ENCODE assay signal across 1 cellular context in the genomic region with DNA sequence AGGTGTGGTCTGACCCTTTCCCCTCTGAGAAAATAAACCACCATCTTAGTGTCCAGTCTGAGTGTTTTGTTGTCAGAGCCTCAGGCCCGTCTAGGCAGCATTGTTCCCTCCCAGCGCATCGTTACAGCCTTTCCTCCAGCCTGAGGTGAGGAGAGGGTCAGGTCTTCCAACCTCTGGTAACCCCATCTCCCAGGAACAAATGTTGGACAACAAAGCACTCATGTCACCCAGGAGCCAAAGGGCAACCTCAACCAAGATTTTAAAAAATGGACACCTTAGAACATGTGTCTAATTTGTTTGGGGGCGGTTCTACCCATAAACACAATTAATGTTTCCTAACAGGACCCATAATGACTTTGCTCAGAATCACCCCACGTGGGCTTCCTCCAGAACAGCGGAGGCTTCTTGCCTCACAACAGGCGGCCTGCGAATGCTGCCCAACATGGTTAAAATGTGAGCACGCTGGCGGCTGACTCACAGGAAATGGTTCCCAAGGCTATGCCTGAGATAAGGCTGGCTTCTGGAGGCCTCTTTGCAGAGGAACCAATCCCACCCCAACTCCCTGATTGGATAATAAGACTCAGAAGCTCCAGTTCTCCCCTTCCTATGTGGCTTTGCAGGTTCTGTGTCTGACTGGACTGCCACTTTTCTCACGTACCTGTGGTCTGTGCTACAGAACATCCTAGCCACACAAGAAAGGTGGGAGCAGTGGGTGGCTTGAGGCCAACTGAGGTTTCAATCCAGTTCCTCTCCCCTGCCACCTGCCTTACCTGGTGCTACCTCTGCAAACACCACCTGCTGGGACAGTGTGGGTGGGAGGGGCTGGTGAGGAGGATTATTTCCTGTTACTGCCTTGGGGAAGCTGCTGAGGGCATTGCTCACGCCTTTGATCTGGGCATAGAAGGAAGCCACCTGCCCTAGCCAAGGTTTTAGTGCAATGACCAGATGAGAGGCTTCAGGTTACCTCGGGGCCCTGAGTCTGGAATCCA.
TF ChIP-seq lines count a peak whose summit lies in the region.

No MANE protein-coding gene starts in this region.

TF ChIP-seq in K562, 482 proteins besides CTCF, POLR2A, EP300 and RAD21 (continued from another document and continues in another):
- TF ChIP-seq, protein P1, sequence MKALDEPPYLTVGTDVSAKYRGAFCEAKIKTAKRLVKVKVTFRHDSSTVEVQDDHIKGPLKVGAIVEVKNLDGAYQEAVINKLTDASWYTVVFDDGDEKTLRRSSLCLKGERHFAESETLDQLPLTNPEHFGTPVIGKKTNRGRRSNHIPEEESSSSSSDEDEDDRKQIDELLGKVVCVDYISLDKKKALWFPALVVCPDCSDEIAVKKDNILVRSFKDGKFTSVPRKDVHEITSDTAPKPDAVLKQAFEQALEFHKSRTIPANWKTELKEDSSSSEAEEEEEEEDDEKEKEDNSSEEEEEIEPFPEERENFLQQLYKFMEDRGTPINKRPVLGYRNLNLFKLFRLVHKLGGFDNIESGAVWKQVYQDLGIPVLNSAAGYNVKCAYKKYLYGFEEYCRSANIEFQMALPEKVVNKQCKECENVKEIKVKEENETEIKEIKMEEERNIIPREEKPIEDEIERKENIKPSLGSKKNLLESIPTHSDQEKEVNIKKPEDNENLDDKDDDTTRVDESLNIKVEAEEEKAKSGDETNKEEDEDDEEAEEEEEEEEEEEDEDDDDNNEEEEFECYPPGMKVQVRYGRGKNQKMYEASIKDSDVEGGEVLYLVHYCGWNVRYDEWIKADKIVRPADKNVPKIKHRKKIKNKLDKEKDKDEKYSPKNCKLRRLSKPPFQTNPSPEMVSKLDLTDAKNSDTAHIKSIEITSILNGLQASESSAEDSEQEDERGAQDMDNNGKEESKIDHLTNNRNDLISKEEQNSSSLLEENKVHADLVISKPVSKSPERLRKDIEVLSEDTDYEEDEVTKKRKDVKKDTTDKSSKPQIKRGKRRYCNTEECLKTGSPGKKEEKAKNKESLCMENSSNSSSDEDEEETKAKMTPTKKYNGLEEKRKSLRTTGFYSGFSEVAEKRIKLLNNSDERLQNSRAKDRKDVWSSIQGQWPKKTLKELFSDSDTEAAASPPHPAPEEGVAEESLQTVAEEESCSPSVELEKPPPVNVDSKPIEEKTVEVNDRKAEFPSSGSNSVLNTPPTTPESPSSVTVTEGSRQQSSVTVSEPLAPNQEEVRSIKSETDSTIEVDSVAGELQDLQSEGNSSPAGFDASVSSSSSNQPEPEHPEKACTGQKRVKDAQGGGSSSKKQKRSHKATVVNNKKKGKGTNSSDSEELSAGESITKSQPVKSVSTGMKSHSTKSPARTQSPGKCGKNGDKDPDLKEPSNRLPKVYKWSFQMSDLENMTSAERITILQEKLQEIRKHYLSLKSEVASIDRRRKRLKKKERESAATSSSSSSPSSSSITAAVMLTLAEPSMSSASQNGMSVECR (CRISPR knock-in tag; IDR thresholded peaks at IDR 0.05): peak; percentile 65; the same call in 1 of the 2 replicates
- no peak for TF ChIP-seq CAMTA2 (CRISPR knock-in tag; conservative IDR thresholded peaks at IDR 0.05)
- TF ChIP-seq ZNF133 (CRISPR knock-in tag; IDR thresholded peaks at IDR 0.05): no peak
- TF ChIP-seq ILF3 (IDR thresholded peaks at IDR 0.05; ENCODE audit: borderline replicate concordance): no peak
- TF ChIP-seq, protein P2, sequence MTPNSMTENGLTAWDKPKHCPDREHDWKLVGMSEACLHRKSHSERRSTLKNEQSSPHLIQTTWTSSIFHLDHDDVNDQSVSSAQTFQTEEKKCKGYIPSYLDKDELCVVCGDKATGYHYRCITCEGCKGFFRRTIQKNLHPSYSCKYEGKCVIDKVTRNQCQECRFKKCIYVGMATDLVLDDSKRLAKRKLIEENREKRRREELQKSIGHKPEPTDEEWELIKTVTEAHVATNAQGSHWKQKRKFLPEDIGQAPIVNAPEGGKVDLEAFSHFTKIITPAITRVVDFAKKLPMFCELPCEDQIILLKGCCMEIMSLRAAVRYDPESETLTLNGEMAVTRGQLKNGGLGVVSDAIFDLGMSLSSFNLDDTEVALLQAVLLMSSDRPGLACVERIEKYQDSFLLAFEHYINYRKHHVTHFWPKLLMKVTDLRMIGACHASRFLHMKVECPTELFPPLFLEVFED (CRISPR knock-in tag; conservative IDR thresholded peaks at IDR 0.05): no peak
- TF ChIP-seq ZNF707 (CRISPR knock-in tag; conservative IDR thresholded peaks at IDR 0.05): no peak
- TF ChIP-seq ZNF140 (CRISPR knock-in tag; IDR thresholded peaks at IDR 0.05): no peak
- no peak for TF ChIP-seq NR2C2 (CRISPR knock-in tag; IDR thresholded peaks at IDR 0.05)
- TF ChIP-seq NR2C2 (tag; IDR thresholded peaks at IDR 0.05): peak; percentile 83
- TF ChIP-seq, protein P3, sequence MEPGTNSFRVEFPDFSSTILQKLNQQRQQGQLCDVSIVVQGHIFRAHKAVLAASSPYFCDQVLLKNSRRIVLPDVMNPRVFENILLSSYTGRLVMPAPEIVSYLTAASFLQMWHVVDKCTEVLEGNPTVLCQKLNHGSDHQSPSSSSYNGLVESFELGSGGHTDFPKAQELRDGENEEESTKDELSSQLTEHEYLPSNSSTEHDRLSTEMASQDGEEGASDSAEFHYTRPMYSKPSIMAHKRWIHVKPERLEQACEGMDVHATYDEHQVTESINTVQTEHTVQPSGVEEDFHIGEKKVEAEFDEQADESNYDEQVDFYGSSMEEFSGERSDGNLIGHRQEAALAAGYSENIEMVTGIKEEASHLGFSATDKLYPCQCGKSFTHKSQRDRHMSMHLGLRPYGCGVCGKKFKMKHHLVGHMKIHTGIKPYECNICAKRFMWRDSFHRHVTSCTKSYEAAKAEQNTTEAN (CRISPR knock-in tag; IDR thresholded peaks at IDR 0.05): no peak
- TF ChIP-seq, protein P4, sequence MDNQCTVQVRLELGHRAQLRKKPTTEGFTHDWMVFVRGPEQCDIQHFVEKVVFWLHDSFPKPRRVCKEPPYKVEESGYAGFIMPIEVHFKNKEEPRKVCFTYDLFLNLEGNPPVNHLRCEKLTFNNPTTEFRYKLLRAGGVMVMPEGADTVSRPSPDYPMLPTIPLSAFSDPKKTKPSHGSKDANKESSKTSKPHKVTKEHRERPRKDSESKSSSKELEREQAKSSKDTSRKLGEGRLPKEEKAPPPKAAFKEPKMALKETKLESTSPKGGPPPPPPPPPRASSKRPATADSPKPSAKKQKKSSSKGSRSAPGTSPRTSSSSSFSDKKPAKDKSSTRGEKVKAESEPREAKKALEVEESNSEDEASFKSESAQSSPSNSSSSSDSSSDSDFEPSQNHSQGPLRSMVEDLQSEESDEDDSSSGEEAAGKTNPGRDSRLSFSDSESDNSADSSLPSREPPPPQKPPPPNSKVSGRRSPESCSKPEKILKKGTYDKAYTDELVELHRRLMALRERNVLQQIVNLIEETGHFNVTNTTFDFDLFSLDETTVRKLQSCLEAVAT (IDR thresholded peaks at IDR 0.05): no peak
- TF ChIP-seq, protein P5, sequence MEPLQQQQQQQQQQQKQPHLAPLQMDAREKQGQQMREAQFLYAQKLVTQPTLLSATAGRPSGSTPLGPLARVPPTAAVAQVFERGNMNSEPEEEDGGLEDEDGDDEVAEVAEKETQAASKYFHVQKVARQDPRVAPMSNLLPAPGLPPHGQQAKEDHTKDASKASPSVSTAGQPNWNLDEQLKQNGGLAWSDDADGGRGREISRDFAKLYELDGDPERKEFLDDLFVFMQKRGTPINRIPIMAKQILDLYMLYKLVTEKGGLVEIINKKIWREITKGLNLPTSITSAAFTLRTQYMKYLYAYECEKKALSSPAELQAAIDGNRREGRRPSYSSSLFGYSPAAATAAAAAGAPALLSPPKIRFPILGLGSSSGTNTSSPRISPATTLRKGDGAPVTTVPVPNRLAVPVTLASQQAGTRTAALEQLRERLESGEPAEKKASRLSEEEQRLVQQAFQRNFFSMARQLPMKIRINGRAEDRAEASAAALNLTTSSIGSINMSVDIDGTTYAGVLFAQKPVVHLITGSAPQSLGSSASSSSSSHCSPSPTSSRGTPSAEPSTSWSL (CRISPR knock-in tag; IDR thresholded peaks at IDR 0.05; ENCODE audit: borderline replicate concordance): no peak
- TF ChIP-seq EHMT2 (IDR thresholded peaks at IDR 0.05): no peak
- TF ChIP-seq, protein P6, sequence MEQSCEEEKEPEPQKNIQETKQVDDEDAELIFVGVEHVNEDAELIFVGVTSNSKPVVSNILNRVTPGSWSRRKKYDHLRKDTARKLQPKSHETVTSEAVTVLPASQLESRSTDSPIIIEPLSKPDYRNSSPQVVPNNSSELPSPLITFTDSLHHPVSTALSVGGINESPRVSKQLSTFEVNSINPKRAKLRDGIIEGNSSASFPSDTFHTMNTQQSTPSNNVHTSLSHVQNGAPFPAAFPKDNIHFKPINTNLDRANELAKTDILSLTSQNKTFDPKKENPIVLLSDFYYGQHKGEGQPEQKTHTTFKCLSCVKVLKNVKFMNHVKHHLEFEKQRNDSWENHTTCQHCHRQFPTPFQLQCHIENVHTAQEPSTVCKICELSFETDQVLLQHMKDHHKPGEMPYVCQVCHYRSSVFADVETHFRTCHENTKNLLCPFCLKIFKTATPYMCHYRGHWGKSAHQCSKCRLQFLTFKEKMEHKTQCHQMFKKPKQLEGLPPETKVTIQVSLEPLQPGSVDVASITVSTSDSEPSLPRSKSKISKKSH (CRISPR knock-in tag; IDR thresholded peaks at IDR 0.05): no peak
- TF ChIP-seq, protein P7, sequence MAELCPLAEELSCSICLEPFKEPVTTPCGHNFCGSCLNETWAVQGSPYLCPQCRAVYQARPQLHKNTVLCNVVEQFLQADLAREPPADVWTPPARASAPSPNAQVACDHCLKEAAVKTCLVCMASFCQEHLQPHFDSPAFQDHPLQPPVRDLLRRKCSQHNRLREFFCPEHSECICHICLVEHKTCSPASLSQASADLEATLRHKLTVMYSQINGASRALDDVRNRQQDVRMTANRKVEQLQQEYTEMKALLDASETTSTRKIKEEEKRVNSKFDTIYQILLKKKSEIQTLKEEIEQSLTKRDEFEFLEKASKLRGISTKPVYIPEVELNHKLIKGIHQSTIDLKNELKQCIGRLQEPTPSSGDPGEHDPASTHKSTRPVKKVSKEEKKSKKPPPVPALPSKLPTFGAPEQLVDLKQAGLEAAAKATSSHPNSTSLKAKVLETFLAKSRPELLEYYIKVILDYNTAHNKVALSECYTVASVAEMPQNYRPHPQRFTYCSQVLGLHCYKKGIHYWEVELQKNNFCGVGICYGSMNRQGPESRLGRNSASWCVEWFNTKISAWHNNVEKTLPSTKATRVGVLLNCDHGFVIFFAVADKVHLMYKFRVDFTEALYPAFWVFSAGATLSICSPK (IDR thresholded peaks at IDR 0.05; ENCODE audit: borderline replicate concordance): no peak
- TF ChIP-seq, protein P8, sequence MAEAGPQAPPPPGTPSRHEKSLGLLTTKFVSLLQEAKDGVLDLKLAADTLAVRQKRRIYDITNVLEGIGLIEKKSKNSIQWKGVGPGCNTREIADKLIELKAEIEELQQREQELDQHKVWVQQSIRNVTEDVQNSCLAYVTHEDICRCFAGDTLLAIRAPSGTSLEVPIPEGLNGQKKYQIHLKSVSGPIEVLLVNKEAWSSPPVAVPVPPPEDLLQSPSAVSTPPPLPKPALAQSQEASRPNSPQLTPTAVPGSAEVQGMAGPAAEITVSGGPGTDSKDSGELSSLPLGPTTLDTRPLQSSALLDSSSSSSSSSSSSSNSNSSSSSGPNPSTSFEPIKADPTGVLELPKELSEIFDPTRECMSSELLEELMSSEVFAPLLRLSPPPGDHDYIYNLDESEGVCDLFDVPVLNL (CRISPR knock-in tag; IDR thresholded peaks at IDR 0.05; ENCODE audit: low read depth): no peak
- no peak for TF ChIP-seq PHB (CRISPR knock-in tag; IDR thresholded peaks at IDR 0.05)
- no peak for TF ChIP-seq FIP1L1 (IDR thresholded peaks at IDR 0.05; ENCODE audit: low read depth, low read length, poor library complexity, severe bottlenecking)
- no peak for TF ChIP-seq SMAD1 (IDR thresholded peaks at IDR 0.05; ENCODE audit: low read depth, low read length, partially characterized antibody)
- no peak for TF ChIP-seq XRCC3 (IDR thresholded peaks at IDR 0.05)
- peak; percentile 57; the same call in 1 of the 2 replicates for TF ChIP-seq PML (IDR thresholded peaks at IDR 0.05; ENCODE audit: low read length)
- TF ChIP-seq, protein P9, sequence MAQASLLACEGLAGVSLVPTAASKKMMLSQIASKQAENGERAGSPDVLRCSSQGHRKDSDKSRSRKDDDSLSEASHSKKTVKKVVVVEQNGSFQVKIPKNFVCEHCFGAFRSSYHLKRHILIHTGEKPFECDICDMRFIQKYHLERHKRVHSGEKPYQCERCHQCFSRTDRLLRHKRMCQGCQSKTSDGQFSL (CRISPR knock-in tag; IDR thresholded peaks at IDR 0.05): 0 out of 2 replicates have a peak, but pooled peaks have one; percentile 1
- TF ChIP-seq, protein P9 (tag; IDR thresholded peaks at IDR 0.05): peak in 1 of 2 experiments; percentile 72; a peak in 1 of 4 replicates
- TF ChIP-seq, protein P10, sequence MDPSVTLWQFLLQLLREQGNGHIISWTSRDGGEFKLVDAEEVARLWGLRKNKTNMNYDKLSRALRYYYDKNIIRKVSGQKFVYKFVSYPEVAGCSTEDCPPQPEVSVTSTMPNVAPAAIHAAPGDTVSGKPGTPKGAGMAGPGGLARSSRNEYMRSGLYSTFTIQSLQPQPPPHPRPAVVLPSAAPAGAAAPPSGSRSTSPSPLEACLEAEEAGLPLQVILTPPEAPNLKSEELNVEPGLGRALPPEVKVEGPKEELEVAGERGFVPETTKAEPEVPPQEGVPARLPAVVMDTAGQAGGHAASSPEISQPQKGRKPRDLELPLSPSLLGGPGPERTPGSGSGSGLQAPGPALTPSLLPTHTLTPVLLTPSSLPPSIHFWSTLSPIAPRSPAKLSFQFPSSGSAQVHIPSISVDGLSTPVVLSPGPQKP (CRISPR knock-in tag; IDR thresholded peaks at IDR 0.05): no peak
- no peak; a peak in 1 of 4 replicates for TF ChIP-seq KDM1A (IDR thresholded peaks at IDR 0.05)
- no peak for TF ChIP-seq ZBTB7A (IDR thresholded peaks at IDR 0.05; ENCODE audit: borderline replicate concordance, control insufficient read depth, low read depth, low read length)
- TF ChIP-seq, protein P11, sequence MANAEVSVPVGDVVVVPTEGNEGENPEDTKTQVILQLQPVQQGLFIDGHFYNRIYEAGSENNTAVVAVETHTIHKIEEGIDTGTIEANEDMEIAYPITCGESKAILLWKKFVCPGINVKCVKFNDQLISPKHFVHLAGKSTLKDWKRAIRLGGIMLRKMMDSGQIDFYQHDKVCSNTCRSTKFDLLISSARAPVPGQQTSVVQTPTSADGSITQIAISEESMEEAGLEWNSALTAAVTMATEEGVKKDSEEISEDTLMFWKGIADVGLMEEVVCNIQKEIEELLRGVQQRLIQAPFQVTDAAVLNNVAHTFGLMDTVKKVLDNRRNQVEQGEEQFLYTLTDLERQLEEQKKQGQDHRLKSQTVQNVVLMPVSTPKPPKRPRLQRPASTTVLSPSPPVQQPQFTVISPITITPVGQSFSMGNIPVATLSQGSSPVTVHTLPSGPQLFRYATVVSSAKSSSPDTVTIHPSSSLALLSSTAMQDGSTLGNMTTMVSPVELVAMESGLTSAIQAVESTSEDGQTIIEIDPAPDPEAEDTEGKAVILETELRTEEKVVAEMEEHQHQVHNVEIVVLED (CRISPR knock-in tag; IDR thresholded peaks at IDR 0.05): no peak
- no peak for TF ChIP-seq CREBBP (IDR thresholded peaks at IDR 0.05; ENCODE audit: low read depth, low read length)
- no peak for TF ChIP-seq U2AF2 (optimal IDR thresholded peaks at IDR 0.05; ENCODE audit: low read depth, low read length)
- TF ChIP-seq, protein P12, sequence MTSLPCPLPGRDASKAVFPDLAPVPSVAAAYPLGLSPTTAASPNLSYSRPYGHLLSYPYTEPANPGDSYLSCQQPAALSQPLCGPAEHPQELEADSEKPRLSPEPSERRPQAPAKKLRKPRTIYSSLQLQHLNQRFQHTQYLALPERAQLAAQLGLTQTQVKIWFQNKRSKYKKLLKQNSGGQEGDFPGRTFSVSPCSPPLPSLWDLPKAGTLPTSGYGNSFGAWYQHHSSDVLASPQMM (CRISPR knock-in tag; IDR thresholded peaks at IDR 0.05): no peak
- peak; percentile 62 for TF ChIP-seq POLR2AphosphoS5 (IDR thresholded peaks at IDR 0.05; ENCODE audit: control insufficient read depth, insufficient read depth, low read depth, low read length)
- TF ChIP-seq TCF7L2 (IDR thresholded peaks at IDR 0.05; ENCODE audit: low read depth, low read length): no peak
- TF ChIP-seq EZH2 (IDR thresholded peaks at IDR 0.05; ENCODE audit: borderline replicate concordance, low read depth, low read length): no peak
